In the genomic region with DNA sequence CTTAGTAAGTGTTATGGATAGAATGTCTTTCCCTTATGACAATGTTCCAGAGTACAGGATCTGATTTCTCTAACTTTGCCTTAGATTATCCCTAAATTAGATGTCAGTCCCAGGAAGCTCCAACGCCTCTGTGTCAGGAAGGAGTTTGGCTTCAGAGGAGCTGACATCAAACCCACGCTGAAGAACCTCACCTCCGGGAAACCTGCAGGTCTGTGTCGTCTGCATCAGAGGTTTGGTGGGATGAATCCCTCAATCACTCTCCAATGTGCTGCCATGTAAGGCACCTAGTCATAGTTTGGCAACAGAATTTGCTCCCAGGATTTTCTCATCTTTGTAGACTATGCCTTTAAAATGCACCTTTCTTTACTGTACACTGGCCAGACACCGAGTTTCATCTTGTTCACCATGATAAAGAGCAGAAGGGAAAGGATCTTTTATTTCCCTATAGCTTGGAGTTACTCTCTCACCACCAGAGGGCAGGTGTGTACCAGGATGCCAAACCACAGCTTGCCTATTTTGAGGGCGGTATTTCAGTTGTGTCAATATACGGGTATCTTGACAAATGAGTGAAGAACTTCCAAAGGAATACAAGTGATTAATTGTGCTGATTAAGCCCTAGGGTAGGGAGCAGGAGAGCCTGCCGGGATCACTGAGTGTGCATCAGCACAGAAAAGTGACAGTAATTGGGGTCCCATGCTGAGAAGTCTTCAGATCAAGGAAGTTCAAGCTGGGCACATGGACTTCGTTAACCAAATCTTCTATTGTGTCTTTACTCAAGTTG, we compare ENCODE assay signal across 8 cellular contexts. TPM values are rescaled to one million over a fixed set of nuclear protein-coding genes. Genes with fewer than 3 reads are reported as not detected.
DNase-seq lines count a peak whose midpoint lies in the region; TF ChIP-seq lines count a peak whose summit lies in the region.

No MANE protein-coding gene starts in this region.

- H3K9ac ChIP-seq in GM23248 (no peak overlapping the region), mammary epithelial cell (ENCODE audit: insufficient read depth, low read length) (no peak overlapping the region)

- H3K4me2 ChIP-seq in GM23248 (ENCODE audit: unreplicated experiment) (no peak overlapping the region), mammary epithelial cell (ENCODE audit: insufficient read depth, low read depth, low read length) (no peak overlapping the region)

- H3K4me1 ChIP-seq in GM23248 (ENCODE audit: insufficient read depth) (no peaks in the 10 kb centered on the region), mammary epithelial cell (ENCODE audit: insufficient read depth, low read length) (no peaks in the 10 kb centered on the region)

- TF ChIP-seq CTCF in LNCaP clone FGC (IDR thresholded peaks at IDR 0.05; ENCODE audit: control insufficient read depth, extremely low read depth, insufficient read depth) (peak; percentile 87), mammary epithelial cell (conservative IDR thresholded peaks at IDR 0.05 in 1 of 2, IDR thresholded peaks at IDR 0.05 in 1 of 2; ENCODE audit: extremely low read depth in 1 of 2, insufficient read depth in 1 of 2, low read depth in 1 of 2, low read length in 2 of 2) (peak; percentile 85 to 89)

- in situ Hi-C loops in GM23248 (cut with MboI) (loop anchor here (25.0 kb wide), 1 partner anchor 1559 kb away; no protein-coding TSS in a partner anchor), mammary epithelial cell (cut with MboI; ENCODE audit: low sequenced_read_pairs in 2 of 2) (loop anchor here (5.0 to 25.0 kb wide), 3 partner anchors 81 to 859 kb away; no protein-coding TSS in a partner anchor)

- peak; percentile 10 for DNase-seq in NCI-H345 (lab: John Stamatoyannopoulos, UW)
- no peak for DNase-seq in NCI-H345 treated with DMSO at 0.1 percent for 48 hours (lab: John Stamatoyannopoulos, UW; ENCODE audit: unreplicated experiment)
- peak; percentile 68 for DNase-seq in GM23248
- DNase-seq in LNCaP clone FGC (ENCODE audit: low read depth) = peak; percentile 23
- peak in 4 of 5 donors; percentile 21 to 31 (median 22) for DNase-seq in T-helper 1 cell
- peak; percentile 48 for DNase-seq in mammary epithelial cell
- peak; percentile 60 for DNase-seq in kidney tubule cell (ENCODE audit: low spot score)
- DNase-seq in stimulated activated CD4-positive, alpha-beta T cell treated with anti-CD3 and anti-CD28 coated beads, TNF-alpha, amount 100 ng/mL, for 48 hours (ENCODE audit: low read depth in 3 of 3) = peak; percentile 21 to 45 (median 31)

- H2AFZ ChIP-seq in GM23248 = 0 out of 2 replicates have a peak overlapping the region, but pooled peaks have one; percentile 9
- H2AFZ ChIP-seq in mammary epithelial cell (ENCODE audit: low read depth, low read length) = no peak overlapping the region

- H3K9me3 ChIP-seq in GM23248 (ENCODE audit: low read depth) (no peaks in the 10 kb centered on the region), mammary epithelial cell (replicated peaks; ENCODE audit: insufficient read depth, low read length) (no peaks in the 10 kb centered on the region)

- H3K36me3 ChIP-seq in GM23248 (ENCODE audit: low read depth) = no peaks in the 10 kb centered on the region
- H3K36me3 ChIP-seq in mammary epithelial cell (ENCODE audit: insufficient read depth, low read length) = no peaks in the 10 kb centered on the region

- dilution Hi-C loops in mammary epithelial cell (cut with HindIII; ENCODE audit: low sequenced_read_pairs) = no loop called here

- H3K27ac ChIP-seq in GM23248 (no peak overlapping the region), mammary epithelial cell (ENCODE audit: insufficient read depth, low read depth, low read length) (no peak overlapping the region)

- intact Hi-C loops in mammary epithelial cell (cut with micrococcal nuclease) = loop anchor here (1.0 to 5.0 kb wide), 4 partner anchors 81 to 1340 kb away; no protein-coding TSS in a partner anchor

- CTCF ChIA-PET in mammary epithelial cell (lab: Charles Lee; ENCODE audit: low non-redundant PET) = interaction anchor here (0.5 to 1.4 kb wide), 4 partner anchors 36 to 109 kb away, joined by 3 to 11 read pairs (median 6); no protein-coding TSS in a partner anchor

- no peaks in the 10 kb centered on the region for H3F3A ChIP-seq in GM23248 (ENCODE audit: insufficient read depth)

- BruUV-seq in mammary epithelial cell (replicated peaks; lab: Mats Ljungman, UMichigan) = no TSS peak

- H3K9me2 ChIP-seq in GM23248 (ENCODE audit: insufficient read depth) = no peaks in the 10 kb centered on the region

- H3K79me2 ChIP-seq in GM23248 (ENCODE audit: insufficient read depth) (no peaks in the 10 kb centered on the region), mammary epithelial cell (ENCODE audit: insufficient read depth, low read length) (no peaks in the 10 kb centered on the region)

- H4K20me1 ChIP-seq in GM23248 (ENCODE audit: insufficient read depth) = no peaks in the 10 kb centered on the region
- H4K20me1 ChIP-seq in mammary epithelial cell (ENCODE audit: insufficient read depth, low read length) = no peaks in the 10 kb centered on the region

- 2 to 4% methylated on average over 9 of the region's 9 CpGs for WGBS in GM23248 (ENCODE audit: low coverage in 1 of 2, low lambda C conversion rate in 2 of 2, missing lambda C conversion rate in 2 of 2), 2 experiments
- WGBS in mammary epithelial cell (ENCODE audit: low coverage, missing lambda C conversion rate) = 37% methylated on average over 9 of the region's 9 CpGs

- H3K4me3 ChIP-seq in GM23248 (no peak overlapping the region), LNCaP clone FGC (ENCODE audit: low read depth, low read length) (no peak overlapping the region), mammary epithelial cell (replicated peaks in 1 of 3; ENCODE audit: insufficient read depth in 1 of 3, low read depth in 2 of 3, low read length in 3 of 3) (no peak overlapping the region)

- H3K27me3 ChIP-seq in GM23248 (replicated peaks; ENCODE audit: insufficient read depth) (no peaks in the 10 kb centered on the region; the same call in 1 of the 2 replicates), mammary epithelial cell (ENCODE audit: insufficient read depth, low read length) (no peaks in the 10 kb centered on the region)

RNA-seq across cellular contexts. Expression of a gene that starts 23.4 kb away (rescaled TPM):
- not detected in 2 replicates for total RNA-seq in GM23248 (2014; rRNA removed; shearing (Covaris generic))
- not detected in 2 replicates for polyA plus RNA-seq in GM23248 (2016; fragmentation: Nextera tagmentation; extraction: Ambion mirVana)
- total RNA-seq in mammary epithelial cell = not detected
- polyA plus RNA-seq in mammary epithelial cell = not detected
- polyA minus RNA-seq in mammary epithelial cell = not detected
